ENCODE assay signal across 8 cellular contexts in the genomic region with DNA sequence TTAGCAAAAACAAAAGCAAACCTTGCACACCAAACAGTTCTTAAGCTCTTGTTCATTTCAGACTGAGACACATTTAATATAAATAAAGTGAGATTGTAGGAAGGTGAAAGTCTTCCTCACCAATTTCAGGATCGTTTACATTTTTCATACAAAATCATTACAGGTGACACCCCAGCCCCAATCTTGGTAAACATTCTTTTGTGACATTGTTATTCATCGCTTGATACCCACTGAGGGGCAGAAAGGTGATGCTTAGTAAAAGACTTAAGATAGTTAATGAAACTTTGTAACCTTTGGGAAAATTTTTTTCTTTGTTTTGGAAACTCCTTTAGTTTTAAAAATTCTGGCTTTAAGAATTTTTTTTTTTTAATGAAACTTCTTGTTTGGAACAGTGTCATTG. TPM values are rescaled to one million over a fixed set of nuclear protein-coding genes. Genes with fewer than 3 reads are reported as not detected.
DNase-seq lines count a peak whose midpoint lies in the region; ATAC-seq and TF ChIP-seq lines count a peak whose summit lies in the region.

No MANE protein-coding gene starts in this region.

- H3K36me3 ChIP-seq in H7 (replicated peaks; ENCODE audit: control insufficient read depth, insufficient read depth, low read length) (no peaks in the 10 kb centered on the region; the same call in 1 of the 2 replicates), SK-N-MC (ENCODE audit: insufficient read depth, low read length) (peaks cover 49% of the 10 kb centered on the region), gastrocnemius medialis (no peaks in the 10 kb centered on the region)

- peak overlapping the region; percentile 98 for H3K9ac ChIP-seq in SK-N-MC (ENCODE audit: insufficient read length)

- in situ Hi-C loops in gastrocnemius medialis (cut with MboI; ENCODE audit: low sequenced_read_pairs in 4 of 4), result loop anchor here in 2 of 4 donors (10.0 to 25.0 kb wide), 2 partner anchors 253 to 519 kb away; a partner anchor contains a TSS

- H3K9me3 ChIP-seq in SK-N-MC (ENCODE audit: low read depth, low read length) (peaks cover 10% of the 10 kb centered on the region), gastrocnemius medialis (no peaks in the 10 kb centered on the region)

- no peak for ATAC-seq in gastrocnemius medialis
- ATAC-seq in HG02798 (IDR thresholded peaks at IDR 0.05; ENCODE audit: poor library complexity, unreplicated experiment), result no peak

- no peak for TF ChIP-seq POLR2A in gastrocnemius medialis (IDR thresholded peaks at IDR 0.05)

- DNase-seq in H7 (no peak), SK-N-MC (ENCODE audit: low read depth, low spot score) (no peak), fibroblast of the aortic adventitia (ENCODE audit: low read depth) (no peak), gastrocnemius medialis (no peak), AML-193 (lab: John Stamatoyannopoulos, UW) (no peak), iPS-NIHi11 (ENCODE audit: low spot score) (no peak), NCI-H1105 treated with DMSO at 0.1 percent for 48 hours (lab: John Stamatoyannopoulos, UW) (no peak)

- intact Hi-C loops in gastrocnemius medialis (cut with DNase I; ENCODE audit: low total_unique reads), result loop anchor here (2.0 kb wide), 1 partner anchor 43 kb away; no protein-coding TSS in a partner anchor

- H3K4me1 ChIP-seq in gastrocnemius medialis, result peaks cover 42 to 44% of the 10 kb centered on the region in 2 donors

- H3K27me3 ChIP-seq in H7 (ENCODE audit: control insufficient read depth, insufficient read depth, low read length) (no peaks in the 10 kb centered on the region), gastrocnemius medialis (no peaks in the 10 kb centered on the region)

- H3K4me3 ChIP-seq in H7 (ENCODE audit: insufficient read depth, low read depth, low read length) (peak overlapping the region; percentile 90), SK-N-MC (peak overlapping the region; percentile 90), fibroblast of the aortic adventitia (ENCODE audit: low read depth, low read length) (peak overlapping the region; percentile 91), gastrocnemius medialis (peak overlapping the region; percentile 62 to 91 (median 64))

- TF ChIP-seq CTCF in fibroblast of the aortic adventitia (IDR thresholded peaks at IDR 0.05; ENCODE audit: insufficient read depth, low read length) (no peak), gastrocnemius medialis (IDR thresholded peaks at IDR 0.05 in 4 of 5, conservative IDR thresholded peaks at IDR 0.05 in 1 of 5) (no peak)

- peak overlapping the region; percentile 97 for H3K27ac ChIP-seq in SK-N-MC
- peak overlapping the region; percentile 98 to 100 (median 98) for H3K27ac ChIP-seq in gastrocnemius medialis

RNA-seq across cellular contexts. Expression of a gene that starts 1.9 kb away (rescaled TPM):
- 20.4 and 32.3 TPM in 2 replicates for total RNA-seq in H7 (2014; rRNA removed; shearing (Covaris generic))
- 17.5 and 25.0 TPM in 2 replicates for total RNA-seq in fibroblast of the aortic adventitia (ENCODE audit: low replicate concordance)
- total RNA-seq in gastrocnemius medialis, result 10 to 100 TPM; 10.5 to 25.0 (median 11.7) TPM
